ENCODE assay signal across 17 cellular contexts in genomic region chr19:15137777-15138176, GRCh38. TPM values are rescaled to one million over a fixed set of nuclear protein-coding genes. Genes with fewer than 3 reads are reported as not detected.
A peak's percentile ranks its signal among the peaks of the same experiment; 100 is the strongest.
DNase-seq lines count a peak whose midpoint lies in the region; ATAC-seq and TF ChIP-seq lines count a peak whose summit lies in the region.
"Had no signal": no experiment of that assay in that cellular context is flagged by ENCODE, and none has a peak within 500 bp of the region (broad histone marks: within the 10 kb centered on the region; RNA-seq: fewer than 3 reads in every experiment).

No MANE protein-coding gene starts in this region.

- H3K27me3 Mint-ChIP-seq in osteocyte (ENCODE audit: unreplicated experiment): no peaks in the 10 kb centered on the region
- H3K27me3 Mint-ChIP-seq: CD4-positive, alpha-beta T cell had no signal

- H3K36me3 ChIP-seq in MG63 (no peaks in the 10 kb centered on the region), smooth muscle cell (ENCODE audit: low read depth) (no peaks in the 10 kb centered on the region), gastrocnemius medialis (no peaks in the 10 kb centered on the region)
- H3K36me3 ChIP-seq: BE2C had no signal

- H3K27ac ChIP-seq in smooth muscle cell (ENCODE audit: low read depth): peak overlapping the region; percentile 94
- no peak overlapping the region for H3K27ac ChIP-seq in gastrocnemius medialis

- intact Hi-C loops in gastrocnemius medialis (cut with DNase I; ENCODE audit: low total_unique reads): no loop called here

- H3K79me2 ChIP-seq in smooth muscle cell (ENCODE audit: low read depth): no peaks in the 10 kb centered on the region

- no peak overlapping the region for H3K4me3 Mint-ChIP-seq in osteocyte (ENCODE audit: unreplicated experiment)
- H3K4me3 Mint-ChIP-seq: CD4-positive, alpha-beta T cell; H9 had no signal

- H3K27me3 ChIP-seq in MG63 (no peaks in the 10 kb centered on the region), smooth muscle cell (ENCODE audit: low read depth) (no peaks in the 10 kb centered on the region), gastrocnemius medialis (peaks cover 0 to 4% (median 0%) of the 10 kb centered on the region in 3 donors)
- H3K27me3 ChIP-seq: BE2C had no signal

- peaks cover 20% of the 10 kb centered on the region for H3K9me3 ChIP-seq in MG63
- peaks cover 5% of the 10 kb centered on the region for H3K9me3 ChIP-seq in smooth muscle cell (replicated peaks; ENCODE audit: low read depth)
- no peaks in the 10 kb centered on the region for H3K9me3 ChIP-seq in gastrocnemius medialis
- H3K9me3 ChIP-seq: BE2C had no signal

- peaks cover 9% of the 10 kb centered on the region for H3K4me1 Mint-ChIP-seq in osteocyte (ENCODE audit: unreplicated experiment)
- H3K4me1 Mint-ChIP-seq: H9 had no signal

- in situ Hi-C loops in gastrocnemius medialis (cut with MboI; ENCODE audit: low sequenced_read_pairs in 4 of 4): no loop called here

- no peak for ATAC-seq in gastrocnemius medialis

- no peaks in the 10 kb centered on the region for H3K9me3 Mint-ChIP-seq in osteocyte (ENCODE audit: unreplicated experiment)
- H3K9me3 Mint-ChIP-seq: CD4-positive, alpha-beta T cell had no signal

- H3K27ac Mint-ChIP-seq in osteocyte (ENCODE audit: unreplicated experiment): no peak overlapping the region
- H3K27ac Mint-ChIP-seq: CD4-positive, alpha-beta T cell; H9 had no signal

- DNase-seq in ELR (ENCODE audit: low read depth) (peak; percentile 54), MG63 (peak; percentile 58), fibroblast of gingiva (ENCODE audit: low read depth) (peak; percentile 47), smooth muscle cell (lab: John Stamatoyannopoulos, UW; ENCODE audit: unreplicated experiment) (no peak), NCI-H187 treated with DMSO at 0.1 percent for 48 hours (lab: John Stamatoyannopoulos, UW) (no peak), gastrocnemius medialis (no peak), osteocyte (ENCODE audit: extremely low spot score, unreplicated experiment) (no peak)
- DNase-seq: ACHN; BE2C; CD4-positive, alpha-beta T cell; DMS53; H9; NCI-H1417 treated with DMSO at 0.1 percent for 48 hours; NCI-H2029 treated with DMSO at 0.1 percent for 48 hours; NCI-H510A; NCI-H774 had no signal

- no peak for TF ChIP-seq CTCF in smooth muscle cell (IDR thresholded peaks at IDR 0.05; ENCODE audit: borderline replicate concordance, insufficient read depth, poor library complexity, severe bottlenecking)
- TF ChIP-seq CTCF in gastrocnemius medialis (IDR thresholded peaks at IDR 0.05 in 4 of 5, conservative IDR thresholded peaks at IDR 0.05 in 1 of 5): no peak
- TF ChIP-seq CTCF in osteocyte (IDR thresholded peaks at IDR 0.05): no peak

- H2AFZ ChIP-seq in smooth muscle cell (ENCODE audit: low read depth): no peak overlapping the region

- H4K20me1 ChIP-seq in smooth muscle cell (ENCODE audit: low read depth): no peaks in the 10 kb centered on the region

- TF ChIP-seq POLR2A in gastrocnemius medialis (IDR thresholded peaks at IDR 0.05): no peak

- peak overlapping the region; percentile 24 for H3K9ac ChIP-seq in smooth muscle cell (ENCODE audit: low read depth)

- H3K4me2 ChIP-seq in smooth muscle cell: peak overlapping the region; percentile 48

- no peak overlapping the region for H3K4me3 ChIP-seq in MG63
- H3K4me3 ChIP-seq in smooth muscle cell: no peak overlapping the region
- no peak overlapping the region for H3K4me3 ChIP-seq in gastrocnemius medialis

- peaks cover 10% of the 10 kb centered on the region for H3F3A ChIP-seq in smooth muscle cell (ENCODE audit: low read depth)

- no peaks in the 10 kb centered on the region for H3K36me3 Mint-ChIP-seq in osteocyte (ENCODE audit: unreplicated experiment)

- H3K4me1 ChIP-seq in smooth muscle cell (ENCODE audit: low read depth) (peaks cover 5% of the 10 kb centered on the region), gastrocnemius medialis (no peaks in the 10 kb centered on the region)
- H3K4me1 ChIP-seq: BE2C had no signal

RNA-seq across cellular contexts. Expression of gene SYDE1, which starts 30.6 kb away (rescaled TPM):
- total RNA-seq in MG63 (2014; rRNA removed; shearing (Covaris generic); ENCODE audit: low replicate concordance): 90.8 and 120 TPM in 2 replicates
- total RNA-seq in smooth muscle cell (27.6 and 39.3 TPM in 2 replicates), gastrocnemius medialis (1 to 10 TPM; 3.2 to 6.3 (median 5.2) TPM), osteocyte (64.4 and 74.6 TPM in 2 replicates)
- 42.2 and 51.6 TPM in 2 replicates for polyA plus RNA-seq in smooth muscle cell

RNA-seq across cellular contexts. Expression of gene OR1I1, which starts 55.8 kb away (rescaled TPM):
- not detected in 2 replicates for total RNA-seq in MG63 (2014; rRNA removed; shearing (Covaris generic); ENCODE audit: low replicate concordance)
- not detected in 2 replicates for total RNA-seq in smooth muscle cell
- polyA plus RNA-seq in smooth muscle cell: not detected in 2 replicates
- not detected for total RNA-seq in gastrocnemius medialis
- total RNA-seq in osteocyte: not detected in 2 replicates
- total RNA-seq: CD4-positive, alpha-beta T cell; G401; H9 had no signal

Comparison
In these comparisons a context has a peak if more than half of its experiments do, and no peak if none do; other contexts are left out.
1. DNase-seq: peak in ELR (single experiment), MG63 (single experiment) and fibroblast of gingiva (single experiment); none in smooth muscle cell (single experiment), NCI-H187 treated with DMSO at 0.1 percent for 48 hours (single experiment), gastrocnemius medialis (0 of 2) and osteocyte (single experiment).